ENCODE assay signal across 8 cellular contexts in the genomic region with DNA sequence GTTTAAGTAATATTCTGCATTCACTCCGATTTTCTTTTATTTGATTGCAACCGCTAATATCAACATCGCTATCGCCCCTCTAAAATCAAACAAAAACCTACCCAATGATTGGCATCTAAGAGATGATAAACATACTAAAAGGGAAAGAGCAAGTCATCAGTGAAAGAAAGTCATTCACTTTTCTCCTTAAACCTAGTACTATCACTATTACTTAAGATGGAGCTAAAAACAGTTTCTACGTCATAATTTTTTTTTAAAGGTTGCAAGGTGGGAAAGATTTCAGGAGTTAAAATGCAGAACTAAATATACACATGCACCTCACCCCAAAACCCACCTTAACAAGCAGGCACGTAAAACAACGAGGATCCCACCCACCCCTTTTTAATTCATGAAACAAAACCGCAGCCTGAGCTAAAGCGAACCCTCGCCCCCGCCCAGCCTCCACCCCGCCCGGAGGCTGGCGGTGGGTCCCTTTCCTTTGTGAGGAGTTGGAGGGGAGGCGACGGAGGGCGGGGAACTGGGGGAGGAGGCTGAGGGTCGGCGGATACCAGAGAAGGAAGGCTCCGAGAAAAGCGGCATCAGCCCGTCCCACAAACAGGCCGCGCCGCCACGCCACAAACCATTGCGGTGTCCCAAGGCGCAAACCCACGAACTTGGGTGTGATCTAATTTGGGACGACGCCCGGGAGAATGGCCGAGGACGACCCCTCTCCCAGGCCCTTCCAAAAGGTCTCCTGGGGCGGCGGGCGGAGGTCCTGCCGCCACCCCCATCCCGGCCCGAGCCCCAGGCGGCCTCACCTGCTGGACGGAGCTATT. TPM values are rescaled to one million over a fixed set of nuclear protein-coding genes. Genes with fewer than 3 reads are reported as not detected.
DNase-seq lines count a peak whose midpoint lies in the region; ATAC-seq and TF ChIP-seq lines count a peak whose summit lies in the region.

No MANE protein-coding gene starts in this region.

- CTCF ChIA-PET in activated CD8-positive, alpha-beta T cell treated with anti-CD3 and anti-CD28 coated beads, Interleukin-2, amount 10 ng/mL, durations not matched to agents 7 days and 5 days (lab: Charles Lee) = interaction anchor here (0.5 to 3.4 kb wide), 7 partner anchors 27 to 477 kb away, joined by 3 to 14 read pairs (median 5); partner anchors contain the start of gene IDNK

- peak overlapping the region; percentile 99 for H3K27ac Mint-ChIP-seq in activated CD8-positive, alpha-beta T cell treated with anti-CD3 and anti-CD28 coated beads, Interleukin-2, amount 10 ng/mL, durations not matched to agents 7 days and 5 days

- H3K27ac ChIP-seq in mucosa of rectum (ENCODE audit: low read depth in 2 of 2, low read length in 2 of 2) = peak overlapping the region; percentile 94 to 98

- H3K9me3 Mint-ChIP-seq in activated CD8-positive, alpha-beta T cell treated with anti-CD3 and anti-CD28 coated beads, Interleukin-2, amount 10 ng/mL, durations not matched to agents 7 days and 5 days (ENCODE audit: insufficient read depth) = no peaks in the 10 kb centered on the region

- H3K36me3 Mint-ChIP-seq in activated CD8-positive, alpha-beta T cell treated with anti-CD3 and anti-CD28 coated beads, Interleukin-2, amount 10 ng/mL, durations not matched to agents 7 days and 5 days (ENCODE audit: low read depth) = peaks cover 27% of the 10 kb centered on the region

- peak overlapping the region; percentile 78 for H3K4me3 Mint-ChIP-seq in activated CD8-positive, alpha-beta T cell treated with anti-CD3 and anti-CD28 coated beads, Interleukin-2, amount 10 ng/mL, durations not matched to agents 7 days and 5 days

- POLR2A ChIA-PET in activated CD8-positive, alpha-beta T cell treated with anti-CD3 and anti-CD28 coated beads, Interleukin-2, amount 10 ng/mL, durations not matched to agents 7 days and 5 days (lab: Charles Lee) = interaction anchor here (0.9 to 3.2 kb wide), 20 partner anchors 8 to 589 kb away, joined by 3 to 38 read pairs (median 6); partner anchors contain the start of genes HNRNPK, IDNK, KIF27 and RMI1

- H3K9me3 ChIP-seq in endocrine pancreas (ENCODE audit: control insufficient read depth, low read length) (no peaks in the 10 kb centered on the region), mucosa of rectum (ENCODE audit: control insufficient read depth in 2 of 2, low read length in 2 of 2) (no peaks in the 10 kb centered on the region)

- peak overlapping the region; percentile 100 for H3K4me3 ChIP-seq in endocrine pancreas (ENCODE audit: control insufficient read depth, insufficient read depth, low read length)
- peak overlapping the region; percentile 93 to 97 for H3K4me3 ChIP-seq in mucosa of rectum (ENCODE audit: low read length in 2 of 2)

- no peaks in the 10 kb centered on the region for H3K27me3 Mint-ChIP-seq in activated CD8-positive, alpha-beta T cell treated with anti-CD3 and anti-CD28 coated beads, Interleukin-2, amount 10 ng/mL, durations not matched to agents 7 days and 5 days (ENCODE audit: low read depth)

- ATAC-seq in HG02571 (IDR thresholded peaks at IDR 0.05; ENCODE audit: unreplicated experiment) = peak; percentile 15
- peak; percentile 45 for ATAC-seq in activated CD8-positive, alpha-beta T cell treated with anti-CD3 and anti-CD28 coated beads, Interleukin-2, amount 10 ng/mL, durations not matched to agents 7 days and 5 days

- H3K36me3 ChIP-seq in endocrine pancreas (ENCODE audit: control insufficient read depth, insufficient read depth, low read length) (no peaks in the 10 kb centered on the region), mucosa of rectum (ENCODE audit: control insufficient read depth in 2 of 2, insufficient read depth in 2 of 2, low read length in 2 of 2) (no peaks in the 10 kb centered on the region)

- H3K4me1 ChIP-seq in endocrine pancreas (ENCODE audit: control insufficient read depth, insufficient read depth, low read length) (peaks cover 9% of the 10 kb centered on the region), mucosa of rectum (ENCODE audit: control insufficient read depth in 2 of 2, insufficient read depth in 2 of 2, low read length in 2 of 2) (peaks cover 5 to 11% of the 10 kb centered on the region in 2 donors)

- H3K9ac ChIP-seq in endocrine pancreas (ENCODE audit: control insufficient read depth, insufficient read depth, low read length) = peak overlapping the region; percentile 90
- H3K9ac ChIP-seq in mucosa of rectum (ENCODE audit: low read depth in 1 of 2, low read length in 2 of 2) = peak overlapping the region; percentile 87 to 97

- H3K4me1 Mint-ChIP-seq in activated CD8-positive, alpha-beta T cell treated with anti-CD3 and anti-CD28 coated beads, Interleukin-2, amount 10 ng/mL, durations not matched to agents 7 days and 5 days (ENCODE audit: low read depth) = peaks cover 38% of the 10 kb centered on the region

- DNase-seq in NCI-H1092 treated with DMSO at 0.1 percent for 48 hours (lab: John Stamatoyannopoulos, UW) (peak; percentile 11), NOMO-1 treated with dmso at 0.1 percent for 144 hours (lab: John Stamatoyannopoulos, UW; ENCODE audit: unreplicated experiment) (no peak)
- DNase-seq in activated CD8-positive, alpha-beta T cell treated with anti-CD3 and anti-CD28 coated beads, Interleukin-2, amount 10 ng/mL, durations not matched to agents 7 days and 5 days = peak; percentile 82
- DNase-seq in stimulated activated CD8-positive, alpha-beta memory T cell treated with anti-CD3 and anti-CD28 coated beads, Interleukin-4, amount 100 ng/mL, for 48 hours = peak; percentile 83

- TF ChIP-seq POLR2A in GM15510 (IDR thresholded peaks at IDR 0.05; ENCODE audit: borderline replicate concordance, extremely low read depth, insufficient read length) = peak; percentile 17

- H3K27me3 ChIP-seq in endocrine pancreas (ENCODE audit: control insufficient read depth, insufficient read depth, low read length) (no peaks in the 10 kb centered on the region), mucosa of rectum (ENCODE audit: control insufficient read depth in 2 of 2, insufficient read depth in 2 of 2, low read length in 2 of 2) (no peaks in the 10 kb centered on the region)

RNA-seq across cellular contexts. Expression of gene UBQLN1, which starts 0.8 kb away (rescaled TPM):
- 10 to 100 TPM; 95.8 to 98.2 TPM for total RNA-seq in activated CD8-positive, alpha-beta T cell treated with anti-CD3 and anti-CD28 coated beads, Interleukin-2, amount 10 ng/mL, durations not matched to agents 7 days and 5 days
